ENCODE assay signal across 11 cellular contexts in the genomic region with DNA sequence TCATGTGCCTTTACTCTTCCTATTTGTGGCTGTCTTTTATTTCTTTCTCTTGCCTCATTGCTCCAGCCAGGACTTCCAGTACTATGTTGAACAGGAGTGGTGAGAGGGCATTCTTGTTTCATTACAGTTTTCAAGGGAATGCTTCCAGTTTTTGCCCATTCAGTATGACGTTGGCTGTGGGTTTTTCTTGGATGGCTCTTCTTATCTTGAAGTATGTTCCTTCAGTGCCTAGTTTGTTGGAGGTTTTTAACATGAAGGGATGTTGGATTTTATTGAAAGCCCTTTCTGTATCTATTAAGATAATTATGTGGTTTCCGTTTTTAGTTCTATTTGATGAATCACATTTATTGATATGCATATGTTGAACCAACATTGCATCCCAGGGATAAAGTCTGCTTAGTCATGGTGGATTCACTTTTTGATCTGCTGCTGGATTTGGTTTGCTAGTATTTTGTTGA.
DNase-seq lines count a peak whose midpoint lies in the region; ATAC-seq and TF ChIP-seq lines count a peak whose summit lies in the region.
"Had no signal": no experiment of that assay in that cellular context is flagged by ENCODE, and none has a peak within 500 bp of the region (broad histone marks: within the 10 kb centered on the region; RNA-seq: fewer than 3 reads in every experiment).

No MANE protein-coding gene starts in this region.

- H3K4me3 ChIP-seq in BE2C (ENCODE audit: low read depth, low read length): no peak overlapping the region

- TF ChIP-seq CTCF in osteocyte (IDR thresholded peaks at IDR 0.05): no peak
- TF ChIP-seq CTCF in BE2C (IDR thresholded peaks at IDR 0.05; ENCODE audit: low read depth, low read length): no peak

- DNase-seq in COLO829 (ENCODE audit: low spot score) (peak; percentile 9), NCI-H226 (peak; percentile 99), osteocyte (ENCODE audit: extremely low spot score, unreplicated experiment) (no peak), BE2C (no peak)
- no peak for DNase-seq in central memory CD8-positive, alpha-beta T cell (ENCODE audit: low spot score in 2 of 2)
- DNase-seq in activated CD8-positive, alpha-beta memory T cell treated with anti-CD3 and anti-CD28 coated beads, Interleukin-2, amount 50 U/mL, for 4 hours: no peak
- DNase-seq in activated CD4-positive, alpha-beta T cell treated with anti-CD3 and anti-CD28 coated beads for 36 hours: no peak
- DNase-seq: activated CD4-positive, alpha-beta T cell treated with anti-CD3 and anti-CD28 coated beads for 1 hour; cerebellar nuclear complex; COR-L47 had no signal

- H3K27me3 ChIP-seq in BE2C: no peaks in the 10 kb centered on the region

- H3K9me3 ChIP-seq in BE2C: no peaks in the 10 kb centered on the region

- H3K4me3 Mint-ChIP-seq in central memory CD8-positive, alpha-beta T cell: no peak overlapping the region
- H3K4me3 Mint-ChIP-seq in osteocyte (ENCODE audit: unreplicated experiment): peak overlapping the region; percentile 38
- no peak overlapping the region for H3K4me3 Mint-ChIP-seq in activated CD4-positive, alpha-beta T cell treated with anti-CD3 and anti-CD28 coated beads for 36 hours

- H3K9me3 Mint-ChIP-seq in central memory CD8-positive, alpha-beta T cell: no peaks in the 10 kb centered on the region
- H3K9me3 Mint-ChIP-seq in osteocyte (ENCODE audit: unreplicated experiment): peaks cover 15% of the 10 kb centered on the region
- H3K9me3 Mint-ChIP-seq in activated CD4-positive, alpha-beta T cell treated with anti-CD3 and anti-CD28 coated beads for 36 hours (ENCODE audit: low read depth): peaks cover 5% of the 10 kb centered on the region

- H3K27me3 Mint-ChIP-seq in central memory CD8-positive, alpha-beta T cell: no peaks in the 10 kb centered on the region
- H3K27me3 Mint-ChIP-seq in osteocyte (ENCODE audit: unreplicated experiment): no peaks in the 10 kb centered on the region
- no peaks in the 10 kb centered on the region for H3K27me3 Mint-ChIP-seq in activated CD4-positive, alpha-beta T cell treated with anti-CD3 and anti-CD28 coated beads for 36 hours

- intact Hi-C loops in activated CD4-positive, alpha-beta T cell treated with anti-CD3 and anti-CD28 coated beads for 36 hours (cut with DNase I, micrococcal nuclease): no loop called here

- CTCF ChIA-PET in activated CD4-positive, alpha-beta T cell treated with anti-CD3 and anti-CD28 coated beads for 36 hours (lab: Charles Lee): interaction anchor here (0.8 kb wide), 1 partner anchor 17 kb away, joined by 3 read pairs; no protein-coding TSS in a partner anchor

- H3K36me3 ChIP-seq in BE2C: peaks cover 19% of the 10 kb centered on the region

- H3K27ac Mint-ChIP-seq in central memory CD8-positive, alpha-beta T cell (ENCODE audit: low read depth): peak overlapping the region; percentile 37
- H3K27ac Mint-ChIP-seq in osteocyte (ENCODE audit: unreplicated experiment): peak overlapping the region; percentile 92
- no peak overlapping the region for H3K27ac Mint-ChIP-seq in activated CD4-positive, alpha-beta T cell treated with anti-CD3 and anti-CD28 coated beads for 36 hours

- POLR2A ChIA-PET in activated CD4-positive, alpha-beta T cell treated with anti-CD3 and anti-CD28 coated beads for 36 hours (lab: Charles Lee): no interaction called here

- ATAC-seq in central memory CD8-positive, alpha-beta T cell (replicated peaks; ENCODE audit: extremely low read depth, poor library complexity, severe bottlenecking): no peak
- no peak for ATAC-seq in HG03520 (IDR thresholded peaks at IDR 0.05; ENCODE audit: unreplicated experiment)
- ATAC-seq in activated CD4-positive, alpha-beta T cell treated with anti-CD3 and anti-CD28 coated beads for 36 hours: no peak

- H3K4me1 Mint-ChIP-seq in central memory CD8-positive, alpha-beta T cell: peaks cover 65% of the 10 kb centered on the region
- peaks cover 33% of the 10 kb centered on the region for H3K4me1 Mint-ChIP-seq in osteocyte (ENCODE audit: unreplicated experiment)
- peaks cover 37% of the 10 kb centered on the region for H3K4me1 Mint-ChIP-seq in activated CD4-positive, alpha-beta T cell treated with anti-CD3 and anti-CD28 coated beads for 36 hours

- peaks cover 21% of the 10 kb centered on the region for H3K36me3 Mint-ChIP-seq in central memory CD8-positive, alpha-beta T cell (ENCODE audit: insufficient read depth)
- H3K36me3 Mint-ChIP-seq in osteocyte (ENCODE audit: unreplicated experiment): peaks cover 5% of the 10 kb centered on the region
- H3K36me3 Mint-ChIP-seq in activated CD4-positive, alpha-beta T cell treated with anti-CD3 and anti-CD28 coated beads for 36 hours (ENCODE audit: low read depth): peaks cover 48% of the 10 kb centered on the region

- H3K4me1 ChIP-seq in BE2C: no peaks in the 10 kb centered on the region

Comparison
In these comparisons a context has a peak if more than half of its experiments do, and no peak if none do; other contexts are left out.
1. DNase-seq: peak in COLO829 (single experiment) and NCI-H226 (single experiment); none in central memory CD8-positive, alpha-beta T cell (0 of 2), osteocyte (single experiment), activated CD8-positive, alpha-beta memory T cell treated with anti-CD3 and anti-CD28 coated beads, Interleukin-2, amount 50 U/mL, for 4 hours (single experiment), BE2C (single experiment) and activated CD4-positive, alpha-beta T cell treated with anti-CD3 and anti-CD28 coated beads for 36 hours (single experiment).